16 cellular contexts compared by ENCODE assay signal in the genomic region with DNA sequence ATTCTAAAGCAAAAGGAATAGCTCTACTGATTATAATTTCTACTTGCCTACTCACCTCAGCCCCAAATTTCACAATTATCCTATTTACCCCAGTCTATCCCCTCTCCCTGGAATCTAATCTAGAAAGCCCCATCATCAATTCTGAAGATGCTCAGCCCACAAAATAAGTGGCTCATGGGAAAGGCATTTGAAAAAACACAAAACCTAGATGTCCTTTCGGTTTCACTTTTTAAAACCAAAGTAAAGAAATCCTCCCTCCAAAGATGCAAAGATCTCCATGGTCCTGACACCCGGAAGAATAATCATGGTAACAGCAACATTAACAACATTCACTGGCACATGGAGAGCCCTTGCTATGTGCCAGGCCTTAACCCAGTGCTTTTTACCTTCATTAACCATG.
"Had no signal": no experiment of that assay in that cellular context is flagged by ENCODE, and none has a peak within 500 bp of the region (broad histone marks: within the 10 kb centered on the region; RNA-seq: fewer than 3 reads in every experiment).

No MANE protein-coding gene starts in this region.

- H3K4me1 ChIP-seq: esophagus muscularis mucosa, gastroesophageal sphincter, right atrium auricular region, suprapubic skin had no signal

- H3K27me3 Mint-ChIP-seq: dendritic cell treated with granulocyte-macrophage colony-stimulating factor and Interleukin-4, amounts not matched to agents 40 ng/mL and 50 ng/mL, for 4 days; effector memory CD8-positive, alpha-beta T cell had no signal

- H3K36me3 ChIP-seq: esophagus muscularis mucosa, gastroesophageal sphincter, right atrium auricular region, suprapubic skin, thyroid gland had no signal

- H3K4me3 Mint-ChIP-seq: dendritic cell treated with granulocyte-macrophage colony-stimulating factor and Interleukin-4, amounts not matched to agents 40 ng/mL and 50 ng/mL, for 4 days; effector memory CD8-positive, alpha-beta T cell; naive thymus-derived CD4-positive, alpha-beta T cell; nephron progenitor cell had no signal

- H3K27ac Mint-ChIP-seq: dendritic cell treated with granulocyte-macrophage colony-stimulating factor and Interleukin-4, amounts not matched to agents 40 ng/mL and 50 ng/mL, for 4 days; effector memory CD8-positive, alpha-beta T cell; nephron progenitor cell had no signal

- ATAC-seq: effector memory CD8-positive, alpha-beta T cell; gastroesophageal sphincter; naive thymus-derived CD4-positive, alpha-beta T cell; stimulated activated naive CD8-positive, alpha-beta T cell treated with anti-CD3 and anti-CD28 coated beads, Interleukin-15, Interleukin-2, amounts not matched to agents 100 U/mL and 50 U/mL, for 24 hours had no signal

- H3K27me3 ChIP-seq: esophagus muscularis mucosa, gastroesophageal sphincter, right atrium auricular region, suprapubic skin, thyroid gland had no signal

- DNase-seq: cerebellar nuclear complex; effector memory CD8-positive, alpha-beta T cell; glutamatergic neuron; islet precursor cell; naive thymus-derived CD4-positive, alpha-beta T cell; nephron progenitor cell; stimulated activated CD4-positive, alpha-beta T cell treated with anti-CD3 and anti-CD28 coated beads, Interleukin-2, amount 100 ng/mL, for 48 hours; stimulated activated naive CD8-positive, alpha-beta T cell treated with anti-CD3 and anti-CD28 coated beads, Interleukin-15, Interleukin-2, amounts not matched to agents 100 U/mL and 50 U/mL, for 24 hours; thyroid gland had no signal

- H3K4me2 ChIP-seq: smooth muscle cell had no signal

- H3K4me3 ChIP-seq: esophagus muscularis mucosa, gastroesophageal sphincter, right atrium auricular region, smooth muscle cell, suprapubic skin, thyroid gland had no signal

- H3K9me3 Mint-ChIP-seq: dendritic cell treated with granulocyte-macrophage colony-stimulating factor and Interleukin-4, amounts not matched to agents 40 ng/mL and 50 ng/mL, for 4 days; nephron progenitor cell had no signal

- H3K4me1 Mint-ChIP-seq: naive thymus-derived CD4-positive, alpha-beta T cell had no signal

- H3K9me3 ChIP-seq: esophagus muscularis mucosa, gastroesophageal sphincter, right atrium auricular region, suprapubic skin, thyroid gland had no signal

- H3K27ac ChIP-seq: epithelial cell of prostate, esophagus muscularis mucosa, gastroesophageal sphincter, right atrium auricular region, suprapubic skin, thyroid gland had no signal
